Comparison of ENCODE assay signal across 1 cellular context in genomic region chr4:2843023-2843908, GRCh38.
A peak's percentile ranks its signal among the peaks of the same experiment; 100 is the strongest.
TF ChIP-seq lines count a peak whose summit lies in the region.

ADD1 (plus strand) TSS chr4:2843844; CDS start chr4:2875916, 32,072 bp downstream.

TF ChIP-seq in HepG2, 621 proteins besides CTCF, POLR2A, EP300 and RAD21 (continued from another document and continues in another):
- TF ChIP-seq, protein P1, sequence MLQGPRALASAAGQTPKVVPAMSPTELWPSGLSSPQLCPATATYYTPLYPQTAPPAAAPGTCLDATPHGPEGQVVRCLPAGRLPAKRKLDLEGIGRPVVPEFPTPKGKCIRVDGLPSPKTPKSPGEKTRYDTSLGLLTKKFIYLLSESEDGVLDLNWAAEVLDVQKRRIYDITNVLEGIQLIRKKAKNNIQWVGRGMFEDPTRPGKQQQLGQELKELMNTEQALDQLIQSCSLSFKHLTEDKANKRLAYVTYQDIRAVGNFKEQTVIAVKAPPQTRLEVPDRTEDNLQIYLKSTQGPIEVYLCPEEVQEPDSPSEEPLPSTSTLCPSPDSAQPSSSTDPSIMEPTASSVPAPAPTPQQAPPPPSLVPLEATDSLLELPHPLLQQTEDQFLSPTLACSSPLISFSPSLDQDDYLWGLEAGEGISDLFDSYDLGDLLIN (CRISPR knock-in tag; IDR thresholded peaks at IDR 0.05; ENCODE audit: borderline replicate concordance): 0 out of 2 replicates have a peak, but pooled peaks have one; percentile 29
- TF ChIP-seq, protein P2, sequence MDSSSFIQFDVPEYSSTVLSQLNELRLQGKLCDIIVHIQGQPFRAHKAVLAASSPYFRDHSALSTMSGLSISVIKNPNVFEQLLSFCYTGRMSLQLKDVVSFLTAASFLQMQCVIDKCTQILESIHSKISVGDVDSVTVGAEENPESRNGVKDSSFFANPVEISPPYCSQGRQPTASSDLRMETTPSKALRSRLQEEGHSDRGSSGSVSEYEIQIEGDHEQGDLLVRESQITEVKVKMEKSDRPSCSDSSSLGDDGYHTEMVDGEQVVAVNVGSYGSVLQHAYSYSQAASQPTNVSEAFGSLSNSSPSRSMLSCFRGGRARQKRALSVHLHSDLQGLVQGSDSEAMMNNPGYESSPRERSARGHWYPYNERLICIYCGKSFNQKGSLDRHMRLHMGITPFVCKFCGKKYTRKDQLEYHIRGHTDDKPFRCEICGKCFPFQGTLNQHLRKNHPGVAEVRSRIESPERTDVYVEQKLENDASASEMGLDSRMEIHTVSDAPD (CRISPR knock-in tag; IDR thresholded peaks at IDR 0.05): peak; percentile 30; the same call in 1 of the 2 replicates
- TF ChIP-seq ISL2 (CRISPR knock-in tag; IDR thresholded peaks at IDR 0.05): 0 out of 2 replicates have a peak, but pooled peaks have one; percentile 52
- 0 out of 2 replicates have a peak, but pooled peaks have one; percentile 79 for TF ChIP-seq NFATC3 (CRISPR knock-in tag; IDR thresholded peaks at IDR 0.05)
- TF ChIP-seq JUND (CRISPR knock-in tag; IDR thresholded peaks at IDR 0.05): no peak
- TF ChIP-seq ZNF597 (CRISPR knock-in tag; IDR thresholded peaks at IDR 0.05): no peak
- TF ChIP-seq EZH2 (conservative IDR thresholded peaks at IDR 0.05; ENCODE audit: low read depth, low read length): no peak
- TF ChIP-seq ZNF704 (CRISPR knock-in tag; IDR thresholded peaks at IDR 0.05; ENCODE audit: borderline replicate concordance): 0 out of 2 replicates have a peak, but pooled peaks have one; percentile 35
- no peak for TF ChIP-seq ZNF556 (CRISPR knock-in tag; IDR thresholded peaks at IDR 0.05; ENCODE audit: borderline replicate concordance)
- no peak for TF ChIP-seq ZMAT5 (CRISPR knock-in tag; IDR thresholded peaks at IDR 0.05; ENCODE audit: borderline replicate concordance, low read depth)
- no peak for TF ChIP-seq ZNF672 (CRISPR knock-in tag; IDR thresholded peaks at IDR 0.05)
- no peak for TF ChIP-seq IRX3 (CRISPR knock-in tag; IDR thresholded peaks at IDR 0.05; ENCODE audit: borderline replicate concordance, low read depth)
- 0 out of 2 replicates have a peak, but pooled peaks have one; percentile 42 for TF ChIP-seq REPIN1 (CRISPR knock-in tag; IDR thresholded peaks at IDR 0.05; ENCODE audit: borderline replicate concordance, low read depth)
- no peak for TF ChIP-seq FOXM1 (CRISPR knock-in tag; IDR thresholded peaks at IDR 0.05)
- TF ChIP-seq CREB1 (IDR thresholded peaks at IDR 0.05): no peak; the same call in 1 of the 2 replicates
- TF ChIP-seq CREB1 (CRISPR knock-in tag; IDR thresholded peaks at IDR 0.05): no peak
- no peak for TF ChIP-seq ZNF10 (CRISPR knock-in tag; IDR thresholded peaks at IDR 0.05; ENCODE audit: borderline replicate concordance, low read depth)
- TF ChIP-seq ZSCAN30 (CRISPR knock-in tag; IDR thresholded peaks at IDR 0.05): no peak
- no peak for TF ChIP-seq JUNB (CRISPR knock-in tag; IDR thresholded peaks at IDR 0.05; ENCODE audit: borderline replicate concordance)
- no peak for TF ChIP-seq RXRB (CRISPR knock-in tag; IDR thresholded peaks at IDR 0.05; ENCODE audit: borderline replicate concordance)
- TF ChIP-seq NFYC (CRISPR knock-in tag; IDR thresholded peaks at IDR 0.05): peak; percentile 94
- TF ChIP-seq SP140L (CRISPR knock-in tag; IDR thresholded peaks at IDR 0.05; ENCODE audit: borderline replicate concordance): no peak
- TF ChIP-seq ZFP62 (CRISPR knock-in tag; IDR thresholded peaks at IDR 0.05): no peak
- TF ChIP-seq NFE2 (CRISPR knock-in tag; IDR thresholded peaks at IDR 0.05): no peak
- TF ChIP-seq, protein P3, sequence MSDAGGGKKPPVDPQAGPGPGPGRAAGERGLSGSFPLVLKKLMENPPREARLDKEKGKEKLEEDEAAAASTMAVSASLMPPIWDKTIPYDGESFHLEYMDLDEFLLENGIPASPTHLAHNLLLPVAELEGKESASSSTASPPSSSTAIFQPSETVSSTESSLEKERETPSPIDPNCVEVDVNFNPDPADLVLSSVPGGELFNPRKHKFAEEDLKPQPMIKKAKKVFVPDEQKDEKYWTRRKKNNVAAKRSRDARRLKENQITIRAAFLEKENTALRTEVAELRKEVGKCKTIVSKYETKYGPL (CRISPR knock-in tag; IDR thresholded peaks at IDR 0.05): no peak
- no peak for TF ChIP-seq TCF12 (IDR thresholded peaks at IDR 0.05)
- no peak for TF ChIP-seq TCF12 (CRISPR knock-in tag; IDR thresholded peaks at IDR 0.05)
- TF ChIP-seq, protein P4, sequence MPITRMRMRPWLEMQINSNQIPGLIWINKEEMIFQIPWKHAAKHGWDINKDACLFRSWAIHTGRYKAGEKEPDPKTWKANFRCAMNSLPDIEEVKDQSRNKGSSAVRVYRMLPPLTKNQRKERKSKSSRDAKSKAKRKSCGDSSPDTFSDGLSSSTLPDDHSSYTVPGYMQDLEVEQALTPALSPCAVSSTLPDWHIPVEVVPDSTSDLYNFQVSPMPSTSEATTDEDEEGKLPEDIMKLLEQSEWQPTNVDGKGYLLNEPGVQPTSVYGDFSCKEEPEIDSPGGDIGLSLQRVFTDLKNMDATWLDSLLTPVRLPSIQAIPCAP (CRISPR knock-in tag; IDR thresholded peaks at IDR 0.05; ENCODE audit: low read depth): no peak
- no peak for TF ChIP-seq RARG (CRISPR knock-in tag; IDR thresholded peaks at IDR 0.05; ENCODE audit: low read depth)
- TF ChIP-seq, protein P5, sequence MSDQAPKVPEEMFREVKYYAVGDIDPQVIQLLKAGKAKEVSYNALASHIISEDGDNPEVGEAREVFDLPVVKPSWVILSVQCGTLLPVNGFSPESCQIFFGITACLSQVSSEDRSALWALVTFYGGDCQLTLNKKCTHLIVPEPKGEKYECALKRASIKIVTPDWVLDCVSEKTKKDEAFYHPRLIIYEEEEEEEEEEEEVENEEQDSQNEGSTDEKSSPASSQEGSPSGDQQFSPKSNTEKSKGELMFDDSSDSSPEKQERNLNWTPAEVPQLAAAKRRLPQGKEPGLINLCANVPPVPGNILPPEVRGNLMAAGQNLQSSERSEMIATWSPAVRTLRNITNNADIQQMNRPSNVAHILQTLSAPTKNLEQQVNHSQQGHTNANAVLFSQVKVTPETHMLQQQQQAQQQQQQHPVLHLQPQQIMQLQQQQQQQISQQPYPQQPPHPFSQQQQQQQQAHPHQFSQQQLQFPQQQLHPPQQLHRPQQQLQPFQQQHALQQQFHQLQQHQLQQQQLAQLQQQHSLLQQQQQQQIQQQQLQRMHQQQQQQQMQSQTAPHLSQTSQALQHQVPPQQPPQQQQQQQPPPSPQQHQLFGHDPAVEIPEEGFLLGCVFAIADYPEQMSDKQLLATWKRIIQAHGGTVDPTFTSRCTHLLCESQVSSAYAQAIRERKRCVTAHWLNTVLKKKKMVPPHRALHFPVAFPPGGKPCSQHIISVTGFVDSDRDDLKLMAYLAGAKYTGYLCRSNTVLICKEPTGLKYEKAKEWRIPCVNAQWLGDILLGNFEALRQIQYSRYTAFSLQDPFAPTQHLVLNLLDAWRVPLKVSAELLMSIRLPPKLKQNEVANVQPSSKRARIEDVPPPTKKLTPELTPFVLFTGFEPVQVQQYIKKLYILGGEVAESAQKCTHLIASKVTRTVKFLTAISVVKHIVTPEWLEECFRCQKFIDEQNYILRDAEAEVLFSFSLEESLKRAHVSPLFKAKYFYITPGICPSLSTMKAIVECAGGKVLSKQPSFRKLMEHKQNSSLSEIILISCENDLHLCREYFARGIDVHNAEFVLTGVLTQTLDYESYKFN (CRISPR knock-in tag; conservative IDR thresholded peaks at IDR 0.05): 0 out of 2 replicates have a peak, but pooled peaks have one; percentile 27
- TF ChIP-seq ZBTB33 (CRISPR knock-in tag; IDR thresholded peaks at IDR 0.05): no peak
- TF ChIP-seq MYNN (CRISPR knock-in tag; IDR thresholded peaks at IDR 0.05; ENCODE audit: low read depth): peak; percentile 74; the same call in 1 of the 2 replicates
- no peak for TF ChIP-seq ZNF180 (CRISPR knock-in tag; IDR thresholded peaks at IDR 0.05; ENCODE audit: borderline replicate concordance, low read depth)
- TF ChIP-seq, protein P6, sequence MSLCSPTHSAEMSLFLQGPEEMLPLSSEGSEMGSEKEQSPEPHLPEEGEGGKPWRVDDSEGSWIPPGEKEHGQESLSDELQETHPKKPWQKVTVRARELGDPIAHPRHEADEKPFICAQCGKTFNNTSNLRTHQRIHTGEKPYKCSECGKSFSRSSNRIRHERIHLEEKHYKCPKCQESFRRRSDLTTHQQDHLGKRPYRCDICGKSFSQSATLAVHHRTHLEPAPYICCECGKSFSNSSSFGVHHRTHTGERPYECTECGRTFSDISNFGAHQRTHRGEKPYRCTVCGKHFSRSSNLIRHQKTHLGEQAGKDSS (CRISPR knock-in tag; IDR thresholded peaks at IDR 0.05; ENCODE audit: borderline replicate concordance, low read depth): no peak
- no peak; the same call in 1 of the 2 replicates for TF ChIP-seq SMYD3 (CRISPR knock-in tag; IDR thresholded peaks at IDR 0.05)
- TF ChIP-seq IRF9 (CRISPR knock-in tag; IDR thresholded peaks at IDR 0.05; ENCODE audit: borderline replicate concordance): peak; percentile 34; the same call in 1 of the 2 replicates
- no peak for TF ChIP-seq RFX3 (CRISPR knock-in tag; IDR thresholded peaks at IDR 0.05)
- 0 out of 2 replicates have a peak, but pooled peaks have one; percentile 48 for TF ChIP-seq STAT6 (CRISPR knock-in tag; IDR thresholded peaks at IDR 0.05; ENCODE audit: borderline replicate concordance)
- TF ChIP-seq DR1 (CRISPR knock-in tag; IDR thresholded peaks at IDR 0.05): no peak; the same call in 1 of the 2 replicates
- TF ChIP-seq ZNF329 (CRISPR knock-in tag; IDR thresholded peaks at IDR 0.05; ENCODE audit: low read depth): no peak
